In the genomic region with DNA sequence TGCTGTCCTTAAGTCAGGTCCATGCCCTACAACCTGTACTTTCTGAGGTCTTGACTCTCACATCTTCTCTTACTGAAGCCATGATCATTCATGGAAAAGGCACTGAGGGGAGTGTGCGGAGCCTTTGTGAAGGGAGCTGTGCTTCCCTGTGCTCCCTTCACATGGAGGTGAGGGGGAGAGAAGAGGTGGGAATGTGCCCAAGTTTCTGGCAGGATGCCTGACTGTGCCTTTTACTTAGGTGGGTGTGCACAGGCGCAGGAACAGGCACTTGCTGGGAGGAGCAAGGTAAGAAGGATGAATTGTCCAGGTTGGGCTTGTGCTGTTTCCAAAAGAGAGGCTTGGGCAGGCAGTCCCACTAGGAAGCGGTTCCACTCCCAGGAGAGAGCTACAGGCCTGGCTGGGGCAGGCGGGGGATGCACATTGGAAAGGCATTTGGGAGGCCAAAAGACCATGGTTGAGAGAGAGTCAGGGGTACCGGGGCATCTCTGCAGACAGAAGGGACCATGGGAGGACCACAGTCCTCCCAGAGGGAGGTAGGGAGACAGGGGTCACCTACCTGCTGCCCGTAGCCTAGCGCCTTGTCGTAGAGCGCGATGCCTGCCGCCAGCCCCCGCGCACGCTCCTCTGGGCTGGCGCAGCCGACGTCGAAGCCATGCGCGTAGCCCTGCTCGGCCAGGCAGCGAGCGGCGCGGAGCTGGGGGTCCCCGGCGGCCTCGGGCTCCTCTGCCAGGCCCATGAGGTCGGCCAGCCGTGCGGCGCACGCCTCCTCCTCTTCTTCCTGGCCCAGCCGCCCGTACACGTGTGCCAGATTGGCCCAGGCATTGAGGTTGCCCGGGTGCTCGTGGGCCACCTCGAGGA, we compare ENCODE assay signal across 8 cellular contexts. TPM values are rescaled to one million over a fixed set of nuclear protein-coding genes. Genes with fewer than 3 reads are reported as not detected.
A peak's percentile ranks its signal among the peaks of the same experiment; 100 is the strongest.
DNase-seq lines count a peak whose midpoint lies in the region; ATAC-seq lines count a peak whose summit lies in the region.
"Had no signal": no experiment of that assay in that cellular context is flagged by ENCODE, and none has a peak within 500 bp of the region (broad histone marks: within the 10 kb centered on the region; RNA-seq: fewer than 3 reads in every experiment).

No MANE protein-coding gene starts in this region.

- no peaks in the 10 kb centered on the region for H3K36me3 ChIP-seq in HUES48 (ENCODE audit: control insufficient read depth, insufficient read depth, low read length)

- no peaks in the 10 kb centered on the region for H3K9me3 Mint-ChIP-seq in activated naive CD8-positive, alpha-beta T cell (ENCODE audit: low read depth)
- H3K9me3 Mint-ChIP-seq in stimulated activated effector memory CD8-positive, alpha-beta T cell treated with anti-CD3 and anti-CD28 coated beads, Interleukin-12 subunit alpha, Interleukin-12 subunit beta, amount 100 ng/mL, for 72 hours = no peaks in the 10 kb centered on the region

- peak overlapping the region; percentile 90 for H3K4me3 Mint-ChIP-seq in activated naive CD8-positive, alpha-beta T cell
- H3K4me3 Mint-ChIP-seq in stimulated activated effector memory CD8-positive, alpha-beta T cell treated with anti-CD3 and anti-CD28 coated beads, Interleukin-12 subunit alpha, Interleukin-12 subunit beta, amount 100 ng/mL, for 72 hours = peak overlapping the region; percentile 82

- peaks cover 21% of the 10 kb centered on the region for H3K27me3 ChIP-seq in HUES48 (ENCODE audit: control insufficient read depth, insufficient read depth, low read length)

- peak overlapping the region; percentile 42; the same call in 1 of the 2 replicates for H3K4me3 ChIP-seq in HUES48 (ENCODE audit: low read depth, low read length)

- no peaks in the 10 kb centered on the region for H3K27me3 Mint-ChIP-seq in activated naive CD8-positive, alpha-beta T cell

- peaks cover 10% of the 10 kb centered on the region for H3K4me1 ChIP-seq in HUES48 (ENCODE audit: control insufficient read depth, insufficient read depth, low read length)

- no peaks in the 10 kb centered on the region for H3K9me3 ChIP-seq in HUES48 (ENCODE audit: control insufficient read depth, insufficient read depth, low read length)

- no peak overlapping the region for H3K9ac ChIP-seq in HUES48 (ENCODE audit: low read depth, low read length)

- peaks cover 54% of the 10 kb centered on the region for H3K4me1 Mint-ChIP-seq in activated naive CD8-positive, alpha-beta T cell (ENCODE audit: low read depth)
- peaks cover 84% of the 10 kb centered on the region for H3K4me1 Mint-ChIP-seq in stimulated activated effector memory CD8-positive, alpha-beta T cell treated with anti-CD3 and anti-CD28 coated beads, Interleukin-12 subunit alpha, Interleukin-12 subunit beta, amount 100 ng/mL, for 72 hours

- ATAC-seq in left lobe of liver (peak; percentile 37), HG02938 (IDR thresholded peaks at IDR 0.05; ENCODE audit: unreplicated experiment) (no peak)
- no peak for ATAC-seq in stimulated activated effector memory CD8-positive, alpha-beta T cell treated with anti-CD3 and anti-CD28 coated beads, Interleukin-12 subunit alpha, Interleukin-12 subunit beta, amount 100 ng/mL, for 72 hours

- H3K27ac ChIP-seq in HUES48 (ENCODE audit: low read depth, low read length) = no peak overlapping the region

- no peaks in the 10 kb centered on the region for H3K36me3 Mint-ChIP-seq in activated naive CD8-positive, alpha-beta T cell
- peaks cover 6% of the 10 kb centered on the region for H3K36me3 Mint-ChIP-seq in stimulated activated effector memory CD8-positive, alpha-beta T cell treated with anti-CD3 and anti-CD28 coated beads, Interleukin-12 subunit alpha, Interleukin-12 subunit beta, amount 100 ng/mL, for 72 hours

- DNase-seq in left lobe of liver (ENCODE audit: low spot score) (no peak), NCI-H1694 treated with DMSO at 0.1 percent for 48 hours (lab: John Stamatoyannopoulos, UW) (no peak)
- DNase-seq in stimulated activated effector memory CD8-positive, alpha-beta T cell treated with anti-CD3 and anti-CD28 coated beads, Interleukin-12 subunit alpha, Interleukin-12 subunit beta, amount 100 ng/mL, for 72 hours (ENCODE audit: low spot score in 2 of 2) = no peak
- no peak for DNase-seq in activated CD4-positive, CD25-positive, alpha-beta regulatory T cell (lab: John Stamatoyannopoulos, UW)
- DNase-seq: NCI-H2081 had no signal

- H3K27ac Mint-ChIP-seq in activated naive CD8-positive, alpha-beta T cell = peak overlapping the region; percentile 70
- peak overlapping the region; percentile 99 for H3K27ac Mint-ChIP-seq in stimulated activated effector memory CD8-positive, alpha-beta T cell treated with anti-CD3 and anti-CD28 coated beads, Interleukin-12 subunit alpha, Interleukin-12 subunit beta, amount 100 ng/mL, for 72 hours

RNA-seq across cellular contexts. Expression of a gene that starts 0.9 kb away (rescaled TPM):
- total RNA-seq in left lobe of liver = 4.4 TPM

RNA-seq across cellular contexts. Expression of a gene that starts 35.9 kb away (rescaled TPM):
- total RNA-seq in left lobe of liver = 4.3 TPM
